ENCODE assay signal across 21 cellular contexts in the genomic region with DNA sequence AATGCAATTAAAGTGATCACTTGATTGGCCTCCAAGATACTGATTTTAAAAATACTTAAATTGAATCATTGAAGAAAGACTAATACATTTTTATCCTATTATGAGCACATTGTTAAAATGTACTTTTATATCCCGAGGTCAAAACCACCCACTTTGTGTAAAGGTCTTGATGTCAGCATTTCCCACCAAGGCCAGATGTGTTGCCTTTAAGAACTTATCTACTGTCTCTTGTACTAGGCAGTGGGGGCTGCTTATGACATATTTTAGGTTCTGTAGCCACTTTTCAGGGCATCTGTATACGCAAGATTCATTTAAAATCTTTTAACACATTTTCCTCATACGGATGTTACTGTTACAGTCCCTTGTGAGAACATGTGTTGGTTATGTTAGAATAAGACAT.
DNase-seq lines count a peak whose midpoint lies in the region; ATAC-seq, FAIRE-seq and TF ChIP-seq lines count a peak whose summit lies in the region.
"Had no signal": no experiment of that assay in that cellular context is flagged by ENCODE, and none has a peak within 500 bp of the region (broad histone marks: within the 10 kb centered on the region; RNA-seq: fewer than 3 reads in every experiment).

No MANE protein-coding gene starts in this region.

- no peaks in the 10 kb centered on the region for H3K27me3 Mint-ChIP-seq in nephron (ENCODE audit: low read depth)
- H3K27me3 Mint-ChIP-seq: CD4-positive, alpha-beta T cell had no signal

- H3K27me3 ChIP-seq in SJSA1 (replicated peaks): peaks cover 98% of the 10 kb centered on the region
- H3K27me3 ChIP-seq: BE2C, BLaER1 had no signal

- peaks cover 3% of the 10 kb centered on the region; the same call in 1 of the 2 replicates for H3K4me1 ChIP-seq in SJSA1 (replicated peaks)
- H3K4me1 ChIP-seq: BLaER1, Caco-2 had no signal

- H3K36me3 ChIP-seq in SJSA1: no peaks in the 10 kb centered on the region
- H3K36me3 ChIP-seq: BE2C, BLaER1 had no signal

- FAIRE-seq in endometrium (lab: Jason Lieb, UNC): peak; percentile 85
- FAIRE-seq: A204.1, D721Med, G401.6, GM12891, GM19239 had no signal

- H3K4me3 ChIP-seq in SJSA1: no peak overlapping the region
- H3K4me3 ChIP-seq: BLaER1 had no signal

- H3K4me1 Mint-ChIP-seq in nephron: peaks cover 33% of the 10 kb centered on the region

- DNase-seq in SJSA1 (ENCODE audit: low read depth in 1 of 2, low spot score in 2 of 2) (peak; percentile 73 to 81), C1 segment of cervical spinal cord (lab: John Stamatoyannopoulos, UW) (no peak)
- DNase-seq: 8988T; ACHN; Caco-2; Calu3; CD4-positive, alpha-beta T cell; CD8-positive, alpha-beta T cell; DMS79 treated with DMSO at 0.1 percent for 48 hours; GF-D8 had no signal

- H3K4me3 Mint-ChIP-seq in nephron: no peak overlapping the region
- H3K4me3 Mint-ChIP-seq: CD4-positive, alpha-beta T cell; CD8-positive, alpha-beta T cell had no signal

- ATAC-seq in SK-N-SH treated with all-trans-retinoic acid at 6 μM for 48 hours: no peak
- ATAC-seq: CD8-positive, alpha-beta T cell had no signal

- peaks cover 2% of the 10 kb centered on the region for H3K9me3 Mint-ChIP-seq in nephron
- H3K9me3 Mint-ChIP-seq: CD4-positive, alpha-beta T cell had no signal

- no peak for TF ChIP-seq CTCF in nephron (IDR thresholded peaks at IDR 0.05; ENCODE audit: unreplicated experiment in 3 of 3)

- H3K36me3 Mint-ChIP-seq in nephron (ENCODE audit: low read depth): no peaks in the 10 kb centered on the region
- H3K36me3 Mint-ChIP-seq: CD8-positive, alpha-beta T cell had no signal

- peak overlapping the region in 2 of 3 experiments; percentile 9 to 45 for H3K27ac Mint-ChIP-seq in nephron
- H3K27ac Mint-ChIP-seq: CD4-positive, alpha-beta T cell; CD8-positive, alpha-beta T cell had no signal

- no peak overlapping the region for H3K27ac ChIP-seq in SJSA1
- H3K27ac ChIP-seq: BLaER1, C4-2B had no signal

- H3K9me3 ChIP-seq in SJSA1 (replicated peaks): 0 out of 2 replicates have a peak, but pooled peaks cover 6% of the 10 kb centered on the region
- H3K9me3 ChIP-seq: BE2C, BLaER1, Caco-2 had no signal

TF ChIP-seq in SK-N-SH treated with all-trans-retinoic acid at 6 μM for 48 hours, 23 proteins besides CTCF, POLR2A, EP300 and RAD21:
- no peak for TF ChIP-seq SNAI2 (CRISPR knock-in tag; IDR thresholded peaks at IDR 0.05)
- TF ChIP-seq, protein P1, sequence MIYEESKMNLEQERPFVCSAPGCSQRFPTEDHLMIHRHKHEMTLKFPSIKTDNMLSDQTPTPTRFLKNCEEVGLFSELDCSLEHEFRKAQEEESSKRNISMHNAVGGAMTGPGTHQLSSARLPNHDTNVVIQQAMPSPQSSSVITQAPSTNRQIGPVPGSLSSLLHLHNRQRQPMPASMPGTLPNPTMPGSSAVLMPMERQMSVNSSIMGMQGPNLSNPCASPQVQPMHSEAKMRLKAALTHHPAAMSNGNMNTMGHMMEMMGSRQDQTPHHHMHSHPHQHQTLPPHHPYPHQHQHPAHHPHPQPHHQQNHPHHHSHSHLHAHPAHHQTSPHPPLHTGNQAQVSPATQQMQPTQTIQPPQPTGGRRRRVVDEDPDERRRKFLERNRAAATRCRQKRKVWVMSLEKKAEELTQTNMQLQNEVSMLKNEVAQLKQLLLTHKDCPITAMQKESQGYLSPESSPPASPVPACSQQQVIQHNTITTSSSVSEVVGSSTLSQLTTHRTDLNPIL (CRISPR knock-in tag; IDR thresholded peaks at IDR 0.05; ENCODE audit: low read depth): no peak
- no peak for TF ChIP-seq ZFP3 (CRISPR knock-in tag; IDR thresholded peaks at IDR 0.05)

Comparison
In these comparisons a context has a peak if more than half of its experiments do, and no peak if none do; other contexts are left out.
1. DNase-seq: peak in SJSA1 (2 of 2); none in C1 segment of cervical spinal cord (0 of 14).